Comparison of ENCODE assay signal across 10 cellular contexts in genomic region chr2:105822186-105822585, GRCh38.
DNase-seq lines count a peak whose midpoint lies in the region; ATAC-seq and TF ChIP-seq lines count a peak whose summit lies in the region.
"Had no signal": no experiment of that assay in that cellular context is flagged by ENCODE, and none has a peak within 500 bp of the region (broad histone marks: within the 10 kb centered on the region; RNA-seq: fewer than 3 reads in every experiment).

No MANE protein-coding gene starts in this region.

- peaks cover 7 to 61% (median 22%) of the 10 kb centered on the region in 3 donors for H3K4me1 ChIP-seq in esophagus squamous epithelium

- H3K4me3 ChIP-seq in esophagus squamous epithelium = no peak overlapping the region
- H3K4me3 ChIP-seq in brain microvascular endothelial cell (ENCODE audit: low read depth, low read length) = no peak overlapping the region

- H3K27ac Mint-ChIP-seq in T-helper 17 cell = peak overlapping the region; percentile 93
- H3K27ac Mint-ChIP-seq in stimulated activated effector memory CD8-positive, alpha-beta T cell treated with anti-CD3 and anti-CD28 coated beads, Interleukin-12 subunit alpha, Interleukin-12 subunit beta, amount 100 ng/mL, for 72 hours = peak overlapping the region; percentile 84

- H3K36me3 Mint-ChIP-seq in T-helper 17 cell (ENCODE audit: low read depth) = peaks cover 12% of the 10 kb centered on the region
- peaks cover 64% of the 10 kb centered on the region for H3K36me3 Mint-ChIP-seq in stimulated activated effector memory CD8-positive, alpha-beta T cell treated with anti-CD3 and anti-CD28 coated beads, Interleukin-12 subunit alpha, Interleukin-12 subunit beta, amount 100 ng/mL, for 72 hours

- H3K4me3 Mint-ChIP-seq in T-helper 17 cell = peak overlapping the region; percentile 63
- H3K4me3 Mint-ChIP-seq in stimulated activated effector memory CD8-positive, alpha-beta T cell treated with anti-CD3 and anti-CD28 coated beads, Interleukin-12 subunit alpha, Interleukin-12 subunit beta, amount 100 ng/mL, for 72 hours = peak overlapping the region; percentile 19

- no peaks in the 10 kb centered on the region for H3K9me3 Mint-ChIP-seq in stimulated activated effector memory CD8-positive, alpha-beta T cell treated with anti-CD3 and anti-CD28 coated beads, Interleukin-12 subunit alpha, Interleukin-12 subunit beta, amount 100 ng/mL, for 72 hours

- peaks cover 46% of the 10 kb centered on the region for H3K4me1 Mint-ChIP-seq in T-helper 17 cell
- H3K4me1 Mint-ChIP-seq in stimulated activated effector memory CD8-positive, alpha-beta T cell treated with anti-CD3 and anti-CD28 coated beads, Interleukin-12 subunit alpha, Interleukin-12 subunit beta, amount 100 ng/mL, for 72 hours = peaks cover 71% of the 10 kb centered on the region

- no peak for DNase-seq in activated CD4-positive, CD25-positive, alpha-beta regulatory T cell treated with anti-CD3 and anti-CD28 coated beads, Interleukin-2, amount 50 U/mL, for 72 hours
- no peak for DNase-seq in T-helper 17 cell
- peak in 1 of 2 donors; percentile 48 for DNase-seq in stimulated activated effector memory CD8-positive, alpha-beta T cell treated with anti-CD3 and anti-CD28 coated beads, Interleukin-12 subunit alpha, Interleukin-12 subunit beta, amount 100 ng/mL, for 72 hours (ENCODE audit: low spot score in 2 of 2)
- DNase-seq in esophagus squamous epithelium (lab: John Stamatoyannopoulos, UW) = no peak
- no peak for DNase-seq in brain microvascular endothelial cell
- no peak for DNase-seq in putamen (ENCODE audit: low spot score)
- DNase-seq: stimulated activated CD4-positive, alpha-beta T cell treated with anti-CD3 and anti-CD28 coated beads, Interleukin-12 subunit alpha, Interleukin-12 subunit beta, amount 100 ng/mL, for 4 hours had no signal

- no peak for TF ChIP-seq CTCF in esophagus squamous epithelium (IDR thresholded peaks at IDR 0.05)
- no peak for TF ChIP-seq CTCF in brain microvascular endothelial cell (IDR thresholded peaks at IDR 0.05; ENCODE audit: low read depth, low read length, missing control alignments)

- H3K27me3 Mint-ChIP-seq in T-helper 17 cell = no peaks in the 10 kb centered on the region

- H3K36me3 ChIP-seq in esophagus squamous epithelium (peaks cover 0 to 21% (median 3%) of the 10 kb centered on the region in 3 donors), brain microvascular endothelial cell (replicated peaks) (no peaks in the 10 kb centered on the region)

- intact Hi-C loops in esophagus squamous epithelium (cut with DNase I) = no loop called here

- no peak for TF ChIP-seq POLR2A in esophagus squamous epithelium (IDR thresholded peaks at IDR 0.05)

- H3K27me3 ChIP-seq in esophagus squamous epithelium = no peaks in the 10 kb centered on the region
- H3K27me3 ChIP-seq in brain microvascular endothelial cell (replicated peaks) = no peaks in the 10 kb centered on the region

- peak; percentile 81 to 87 for ATAC-seq in activated CD4-positive, CD25-positive, alpha-beta regulatory T cell treated with anti-CD3 and anti-CD28 coated beads, Interleukin-2, amount 50 U/mL, for 24 hours
- ATAC-seq in HG02763 (IDR thresholded peaks at IDR 0.05; ENCODE audit: unreplicated experiment) (peak; percentile 90), T-helper 17 cell (peak; percentile 93)
- ATAC-seq in stimulated activated effector memory CD8-positive, alpha-beta T cell treated with anti-CD3 and anti-CD28 coated beads, Interleukin-12 subunit alpha, Interleukin-12 subunit beta, amount 100 ng/mL, for 72 hours = peak; percentile 86
- ATAC-seq: Panc1 had no signal

- no peaks in the 10 kb centered on the region for H3K9me3 ChIP-seq in T-helper 17 cell (ENCODE audit: control insufficient read depth, low read length, poor library complexity, severe bottlenecking)
- H3K9me3 ChIP-seq in esophagus squamous epithelium = no peaks in the 10 kb centered on the region

- H3K27ac ChIP-seq in esophagus squamous epithelium (peak overlapping the region in 2 of 4 donors; percentile 31 to 42), brain microvascular endothelial cell (no peak overlapping the region)

- WGBS in esophagus squamous epithelium, 2 donors = 43 to 70% methylated on average over 6 to 7 of the region's 7 CpGs

- in situ Hi-C loops in brain microvascular endothelial cell (cut with HindIII; ENCODE audit: low pct_ligation_motif_present, low sequenced_read_pairs) = no loop called here
